ENCODE assay signal across 17 cellular contexts in the genomic region with DNA sequence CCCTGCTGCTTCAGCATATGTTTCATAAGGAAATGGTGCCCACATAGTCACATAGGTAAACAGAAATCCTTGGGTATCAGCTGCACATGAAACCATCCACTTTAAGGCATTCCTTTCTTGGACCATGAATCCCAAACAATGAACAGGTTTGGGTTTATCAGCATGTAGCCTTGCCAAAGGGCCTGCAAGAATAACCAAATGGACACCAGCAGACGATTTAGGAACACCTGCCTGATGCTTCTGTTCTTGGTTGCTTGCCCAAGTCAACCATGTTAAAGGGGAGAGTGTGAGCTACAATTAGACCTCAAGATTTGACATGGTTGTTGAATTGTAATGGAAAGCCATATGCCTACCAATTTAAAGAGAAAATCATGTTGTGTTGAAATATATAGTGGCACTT.
"Had no signal": no experiment of that assay in that cellular context is flagged by ENCODE, and none has a peak within 500 bp of the region (broad histone marks: within the 10 kb centered on the region; RNA-seq: fewer than 3 reads in every experiment).

No MANE protein-coding gene starts in this region.

- H3K4me1 Mint-ChIP-seq: neural progenitor cell had no signal

- DNase-seq: dermis blood vessel endothelial cell; esophagus squamous epithelium; foreskin fibroblast; kidney; left cardiac atrium; left ventricle myocardium inferior; lower lobe of right lung; mesenchymal stem cell; midbrain; nucleus accumbens; ovary; small intestine; stimulated activated CD4-positive, alpha-beta T cell treated with anti-CD3 and anti-CD28 coated beads, Interleukin-12 subunit alpha, Interleukin-12 subunit beta, amount 100 ng/mL, for 4 hours; stimulated activated naive CD4-positive, alpha-beta T cell; trophoblast cell had no signal

- H3K27me3 Mint-ChIP-seq: natural killer cell treated with Interleukin-12 subunit alpha and Interleukin-12 subunit beta and Interleukin-15 and Interleukin-18, amount 100 ng/mL, for 72 hours had no signal

- H3K4me3 Mint-ChIP-seq: natural killer cell treated with Interleukin-12 subunit alpha and Interleukin-12 subunit beta and Interleukin-15 and Interleukin-18, amount 100 ng/mL, for 72 hours; neural progenitor cell had no signal

- H3K36me3 Mint-ChIP-seq: neural progenitor cell had no signal

- H3K9me3 Mint-ChIP-seq: neural progenitor cell had no signal

- H3K27ac Mint-ChIP-seq: natural killer cell treated with Interleukin-12 subunit alpha and Interleukin-12 subunit beta and Interleukin-15 and Interleukin-18, amount 100 ng/mL, for 72 hours; neural progenitor cell had no signal
